In the genomic region with DNA sequence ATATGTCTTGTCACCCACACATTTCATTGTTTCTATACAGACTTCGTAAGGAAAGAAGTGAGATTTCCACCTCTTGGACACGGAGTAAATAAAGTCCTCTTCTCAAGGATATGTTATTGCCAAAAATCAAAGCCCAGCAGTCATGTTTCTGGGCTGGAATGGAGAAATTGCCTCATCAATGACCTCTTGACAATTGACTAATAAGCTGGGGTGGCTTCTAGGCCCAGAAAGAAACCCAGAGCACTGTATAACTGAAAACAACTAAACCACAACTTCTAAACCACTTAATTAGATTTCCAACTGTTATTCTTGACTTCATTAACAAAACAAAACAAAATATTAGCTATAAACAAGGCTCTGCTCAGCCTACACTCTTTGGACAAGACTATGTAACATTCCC, we compare ENCODE assay signal across 33 cellular contexts. TPM values are rescaled to one million over a fixed set of nuclear protein-coding genes. Genes with fewer than 3 reads are reported as not detected.
"Had no signal": no experiment of that assay in that cellular context is flagged by ENCODE, and none has a peak within 500 bp of the region (broad histone marks: within the 10 kb centered on the region; RNA-seq: fewer than 3 reads in every experiment).

No MANE protein-coding gene starts in this region.

- H3K9me3 ChIP-seq: lower lobe of right lung, ovary, sigmoid colon, stomach, thyroid gland, upper lobe of left lung, vagina had no signal

- H3K27me3 ChIP-seq: brain microvascular endothelial cell, ovary, sigmoid colon, stomach, thyroid gland, upper lobe of left lung, vagina had no signal

- H3K4me3 ChIP-seq: lower lobe of right lung, ovary, sigmoid colon, stomach, thyroid gland, upper lobe of left lung, vagina had no signal

- H3K4me1 ChIP-seq: lower lobe of right lung, upper lobe of left lung had no signal

- H3K27ac ChIP-seq: brain microvascular endothelial cell, lower lobe of right lung, ovary, sigmoid colon, thyroid gland, upper lobe of left lung, vagina had no signal

- DNase-seq: activated CD4-positive, alpha-beta memory T cell treated with anti-CD3 and anti-CD28 coated beads, Interleukin-2, amount 10 ng/mL, durations not matched to agents 7 days and 5 days; activated CD4-positive, alpha-beta T cell treated with anti-CD3 and anti-CD28 coated beads, Interleukin-2, amount 10 ng/mL, durations not matched to agents 24 days and 14 days; activated CD4-positive, CD25-positive, alpha-beta regulatory T cell treated with anti-CD3 and anti-CD28 coated beads, Interleukin-2, amount 50 U/mL, for 72 hours; activated CD8-positive, alpha-beta memory T cell treated with anti-CD3 and anti-CD28 coated beads, Interleukin-2, amount 50 U/mL, for 48 hours; activated gamma-delta T cell; activated naive CD4-positive, alpha-beta T cell treated with anti-CD3 and anti-CD28 coated beads, Interleukin-2, amount 10 ng/mL, durations not matched to agents 7 days and 5 days; activated T-cell treated with anti-CD3 and anti-CD28 coated beads, Interleukin-2, amount 50 U/mL, for 24 hours; amniotic stem cell; brain microvascular endothelial cell; head of caudate nucleus; hippocampal formation; lower lobe of right lung; mesendoderm; ovary; retina; sigmoid colon; small intestine; stimulated activated CD4-positive, alpha-beta T cell treated with anti-CD3 and anti-CD28 coated beads, Interleukin-4, amount 100 ng/mL, for 4 hours; stimulated activated CD8-positive, alpha-beta memory T cell treated with anti-CD3 and anti-CD28 coated beads, Interleukin-4, amount 100 ng/mL, for 48 hours; stomach; T-helper 17 cell; T1000; thyroid gland; upper lobe of left lung had no signal

- H3K9me3 Mint-ChIP-seq: activated CD4-positive, alpha-beta memory T cell treated with anti-CD3 and anti-CD28 coated beads, Interleukin-2, amount 10 ng/mL, durations not matched to agents 7 days and 5 days; activated CD4-positive, alpha-beta T cell treated with anti-CD3 and anti-CD28 coated beads, Interleukin-2, amount 10 ng/mL, durations not matched to agents 24 days and 14 days; activated naive CD4-positive, alpha-beta T cell treated with anti-CD3 and anti-CD28 coated beads, Interleukin-2, amount 10 ng/mL, durations not matched to agents 7 days and 5 days; activated T-cell treated with anti-CD3 and anti-CD28 coated beads, Interleukin-2, amount 50 U/mL, for 24 hours; stimulated activated memory B cell treated with anti-CD40 and anti-IgM and Interleukin-4, amounts not matched to agents 10 μg/mL and 1 μg/mL and 100 μg/mL, for 72 hours had no signal

- H3K4me3 Mint-ChIP-seq: activated CD4-positive, alpha-beta memory T cell treated with anti-CD3 and anti-CD28 coated beads, Interleukin-2, amount 10 ng/mL, durations not matched to agents 7 days and 5 days; activated CD4-positive, alpha-beta T cell treated with anti-CD3 and anti-CD28 coated beads, Interleukin-2, amount 10 ng/mL, durations not matched to agents 24 days and 14 days; activated naive CD4-positive, alpha-beta T cell treated with anti-CD3 and anti-CD28 coated beads, Interleukin-2, amount 10 ng/mL, durations not matched to agents 7 days and 5 days; activated T-cell treated with anti-CD3 and anti-CD28 coated beads, Interleukin-2, amount 50 U/mL, for 24 hours; natural killer cell treated with Interleukin-12 subunit alpha and Interleukin-12 subunit beta and Interleukin-15 and Interleukin-18, amount 100 ng/mL, for 72 hours; stimulated activated memory B cell treated with anti-CD40 and anti-IgM and Interleukin-4, amounts not matched to agents 10 μg/mL and 1 μg/mL and 100 μg/mL, for 72 hours; T-helper 17 cell had no signal

- H3K27ac Mint-ChIP-seq: activated CD4-positive, alpha-beta memory T cell treated with anti-CD3 and anti-CD28 coated beads, Interleukin-2, amount 10 ng/mL, durations not matched to agents 7 days and 5 days; activated CD4-positive, alpha-beta T cell treated with anti-CD3 and anti-CD28 coated beads, Interleukin-2, amount 10 ng/mL, durations not matched to agents 24 days and 14 days; activated naive CD4-positive, alpha-beta T cell treated with anti-CD3 and anti-CD28 coated beads, Interleukin-2, amount 10 ng/mL, durations not matched to agents 7 days and 5 days; activated T-cell treated with anti-CD3 and anti-CD28 coated beads, Interleukin-2, amount 50 U/mL, for 24 hours; natural killer cell treated with Interleukin-12 subunit alpha and Interleukin-12 subunit beta and Interleukin-15 and Interleukin-18, amount 100 ng/mL, for 72 hours; progenitor cell of endocrine pancreas; stimulated activated memory B cell treated with anti-CD40 and anti-IgM and Interleukin-4, amounts not matched to agents 10 μg/mL and 1 μg/mL and 100 μg/mL, for 72 hours; T-helper 17 cell had no signal

- ATAC-seq: esophagus mucosa; lower lobe of right lung; natural killer cell treated with Interleukin-12 subunit alpha and Interleukin-12 subunit beta and Interleukin-15 and Interleukin-18, amount 100 ng/mL, for 72 hours; stimulated activated memory B cell treated with anti-CD40 and anti-IgM and Interleukin-4, amounts not matched to agents 10 μg/mL and 1 μg/mL and 100 μg/mL, for 72 hours; T-helper 17 cell had no signal

- H3K36me3 ChIP-seq: brain microvascular endothelial cell, lower lobe of right lung, ovary, sigmoid colon, stomach, thyroid gland, upper lobe of left lung, vagina had no signal

- H3K36me3 Mint-ChIP-seq: activated naive CD4-positive, alpha-beta T cell treated with anti-CD3 and anti-CD28 coated beads, Interleukin-2, amount 10 ng/mL, durations not matched to agents 7 days and 5 days; natural killer cell treated with Interleukin-12 subunit alpha and Interleukin-12 subunit beta and Interleukin-15 and Interleukin-18, amount 100 ng/mL, for 72 hours; stimulated activated memory B cell treated with anti-CD40 and anti-IgM and Interleukin-4, amounts not matched to agents 10 μg/mL and 1 μg/mL and 100 μg/mL, for 72 hours had no signal

- H3K4me1 Mint-ChIP-seq: activated CD4-positive, alpha-beta memory T cell treated with anti-CD3 and anti-CD28 coated beads, Interleukin-2, amount 10 ng/mL, durations not matched to agents 7 days and 5 days; activated CD4-positive, alpha-beta T cell treated with anti-CD3 and anti-CD28 coated beads, Interleukin-2, amount 10 ng/mL, durations not matched to agents 24 days and 14 days; activated naive CD4-positive, alpha-beta T cell treated with anti-CD3 and anti-CD28 coated beads, Interleukin-2, amount 10 ng/mL, durations not matched to agents 7 days and 5 days; stimulated activated memory B cell treated with anti-CD40 and anti-IgM and Interleukin-4, amounts not matched to agents 10 μg/mL and 1 μg/mL and 100 μg/mL, for 72 hours; T-helper 17 cell had no signal

- H3K27me3 Mint-ChIP-seq: activated CD4-positive, alpha-beta memory T cell treated with anti-CD3 and anti-CD28 coated beads, Interleukin-2, amount 10 ng/mL, durations not matched to agents 7 days and 5 days; activated CD4-positive, alpha-beta T cell treated with anti-CD3 and anti-CD28 coated beads, Interleukin-2, amount 10 ng/mL, durations not matched to agents 24 days and 14 days; activated naive CD4-positive, alpha-beta T cell treated with anti-CD3 and anti-CD28 coated beads, Interleukin-2, amount 10 ng/mL, durations not matched to agents 7 days and 5 days; progenitor cell of endocrine pancreas had no signal

RNA-seq across cellular contexts. Expression of a gene that starts 56.4 kb away (rescaled TPM):
- total RNA-seq: activated CD4-positive, alpha-beta memory T cell treated with anti-CD3 and anti-CD28 coated beads, Interleukin-2, amount 10 ng/mL, durations not matched to agents 7 days and 5 days; activated CD4-positive, alpha-beta T cell treated with anti-CD3 and anti-CD28 coated beads, Interleukin-2, amount 10 ng/mL, durations not matched to agents 24 days and 14 days; astrocyte; cardiac septum; esophagus mucosa; kidney epithelial cell; lower lobe of right lung; myocyte; natural killer cell treated with Interleukin-12 subunit alpha and Interleukin-12 subunit beta and Interleukin-15 and Interleukin-18, amount 100 ng/mL, for 72 hours; ovary; progenitor cell of endocrine pancreas; stomach; T-helper 17 cell; thyroid gland; vagina had no signal
- polyA plus RNA-seq: ovary, sigmoid colon had no signal
